ENCODE assay signal across 9 cellular contexts in genomic region chr1:203324103-203325003, GRCh38. TPM values are rescaled to one million over a fixed set of nuclear protein-coding genes. Genes with fewer than 3 reads are reported as not detected.
DNase-seq lines count a peak whose midpoint lies in the region; ATAC-seq and TF ChIP-seq lines count a peak whose summit lies in the region.
"Had no signal": no experiment of that assay in that cellular context is flagged by ENCODE, and none has a peak within 500 bp of the region (broad histone marks: within the 10 kb centered on the region; RNA-seq: fewer than 3 reads in every experiment).

No MANE protein-coding gene starts in this region.

- H3K4me3 ChIP-seq in skin epidermis (no peak overlapping the region), foreskin fibroblast (ENCODE audit: low read depth in 1 of 2, low read length in 2 of 2) (no peak overlapping the region), BE2C (ENCODE audit: low read depth, low read length) (no peak overlapping the region)

- H3K4me1 ChIP-seq in H9 (ENCODE audit: insufficient read depth, low read length): peaks cover 5% of the 10 kb centered on the region; the same call in 1 of the 2 replicates
- peaks cover 62% of the 10 kb centered on the region for H3K4me1 ChIP-seq in BE2C

- no peak overlapping the region for H2BK5ac ChIP-seq in H9 (ENCODE audit: insufficient read length, low read length)

- peaks cover 88% of the 10 kb centered on the region for H3K27me3 Mint-ChIP-seq in H9 (ENCODE audit: low read depth)

- H4K91ac ChIP-seq in H9 (ENCODE audit: insufficient read length, low read depth, low read length): no peak overlapping the region

- no peak overlapping the region for H3K27ac Mint-ChIP-seq in H9

- no peaks in the 10 kb centered on the region for H3K36me3 ChIP-seq in BE2C

- no peak overlapping the region for H2BK20ac ChIP-seq in H9 (ENCODE audit: low read depth, low read length, poor library complexity, severe bottlenecking)

- H3K14ac ChIP-seq in H9 (ENCODE audit: insufficient read depth, low read length): peak overlapping the region; percentile 24; the same call in 1 of the 2 replicates

- TF ChIP-seq CTCF in H9 (conservative IDR thresholded peaks at IDR 0.05) (no peak), foreskin fibroblast (IDR thresholded peaks at IDR 0.05; ENCODE audit: low read depth, low read length) (no peak), BE2C (IDR thresholded peaks at IDR 0.05; ENCODE audit: low read depth, low read length) (no peak)

- no peak overlapping the region for H3T11ph ChIP-seq in H9 (ENCODE audit: low read length)

- DNase-seq in H9 (no peak), T-helper 2 cell (peak in 3 of 5 experiments; percentile 37 to 69 (median 59)), foreskin fibroblast (no peak), dedifferentiated amniotic fluid mesenchymal stem cell (ENCODE audit: extremely low spot score) (no peak), BE2C (no peak)
- DNase-seq in effector CD8-positive, alpha-beta T cell (lab: John Stamatoyannopoulos, UW): peak; percentile 43

- WGBS in H9 (ENCODE audit: extremely low coverage, insufficient read length, low lambda C conversion rate): no CpG with 5 or more reads among the region's 15 CpGs

- H3K23me2 ChIP-seq in H9 (ENCODE audit: insufficient read length, low read depth, low read length, poor library complexity, severe bottlenecking): peaks cover 4% of the 10 kb centered on the region

- H3K18ac ChIP-seq in H9 (ENCODE audit: insufficient read length, low read depth, low read length): no peak overlapping the region

- no peak overlapping the region for H4K5ac ChIP-seq in H9 (ENCODE audit: insufficient read length, low read depth, low read length)

- H3K9me3 ChIP-seq in H9 (ENCODE audit: control insufficient read depth, low read depth, low read length) (no peaks in the 10 kb centered on the region), BE2C (no peaks in the 10 kb centered on the region)

- no peak overlapping the region for H2BK15ac ChIP-seq in H9 (ENCODE audit: low read depth, low read length)

- H3K79me1 ChIP-seq in H9 (ENCODE audit: insufficient read depth, low read depth, low read length, poor library complexity, severe bottlenecking): no peaks in the 10 kb centered on the region

- H3K56ac ChIP-seq in H9 (ENCODE audit: insufficient read length, low read depth, low read length): no peak overlapping the region

- no peak overlapping the region for H2AK5ac ChIP-seq in H9 (ENCODE audit: insufficient read length, low read length)

- H3K4me2 ChIP-seq in H9 (ENCODE audit: insufficient read depth, insufficient read length, low read length): no peak overlapping the region

- H4K20me1 ChIP-seq in H9 (ENCODE audit: control insufficient read depth, insufficient read depth, insufficient read length): peaks cover 4% of the 10 kb centered on the region

- H3K9me3 Mint-ChIP-seq in H9: no peaks in the 10 kb centered on the region

- no peak overlapping the region for H2BK120ac ChIP-seq in H9 (ENCODE audit: low read depth, low read length, poor library complexity, severe bottlenecking)

- H2BK12ac ChIP-seq in H9 (ENCODE audit: insufficient read length, low read depth, low read length): no peak overlapping the region

- H3K79me2 ChIP-seq in H9 (ENCODE audit: insufficient read depth, low read length): no peaks in the 10 kb centered on the region

- H3K4me1 Mint-ChIP-seq in H9: peaks cover 48 to 72% of the 10 kb centered on the region in 2 experiments

- no peak overlapping the region for H3K9ac ChIP-seq in H9 (ENCODE audit: extremely low read depth, insufficient read length, low read length)

- H4K8ac ChIP-seq in H9 (replicated peaks; ENCODE audit: insufficient read length, low read depth, low read length): no peak overlapping the region

- no peak overlapping the region for H2AFZ ChIP-seq in H9 (ENCODE audit: low read length)

- H3K36me3 Mint-ChIP-seq in H9 (ENCODE audit: insufficient read depth in 1 of 3, low read depth in 3 of 3): no peaks in the 10 kb centered on the region

- no peak for ATAC-seq in HG02678 (IDR thresholded peaks at IDR 0.05; ENCODE audit: unreplicated experiment)

- peaks cover 9% of the 10 kb centered on the region; the same call in 1 of the 2 replicates for H3K27me3 ChIP-seq in H9 (ENCODE audit: insufficient read depth, low read length)
- no peaks in the 10 kb centered on the region for H3K27me3 ChIP-seq in BE2C

- no peak overlapping the region for H3K23ac ChIP-seq in H9 (ENCODE audit: insufficient read length, low read depth, low read length)

- no peak overlapping the region for H3K4ac ChIP-seq in H9 (ENCODE audit: low read depth, low read length)

- no peak overlapping the region for H3K4me3 Mint-ChIP-seq in H9

- no peak overlapping the region for H3K27ac ChIP-seq in H9 (ENCODE audit: insufficient read length, low read depth, low read length)
- peak overlapping the region in 20 of 21 experiments; percentile 1 to 98 (median 70) for H3K27ac ChIP-seq in skin epidermis
- H3K27ac ChIP-seq: HL-60 had no signal

RNA-seq across cellular contexts. Expression of gene BTG2, which starts 19.0 kb away (rescaled TPM):
- total RNA-seq in H9 (2021): 2.9 and 4.1 TPM in 2 replicates
- polyA plus RNA-seq in BE2C (2012; ENCODE audit: insufficient read depth, insufficient read length, low read depth): 15.1 TPM

RNA-seq across cellular contexts. Expression of gene FMOD, which starts 26.6 kb away (rescaled TPM):
- total RNA-seq in H9 (2021): not detected in 2 replicates
- polyA plus RNA-seq in BE2C (2012; ENCODE audit: insufficient read depth, insufficient read length, low read depth): 0.85 TPM

Comparison
In these comparisons a context has a peak if more than half of its experiments do, and no peak if none do; other contexts are left out.
1. DNase-seq: peak in T-helper 2 cell (3 of 5) and effector CD8-positive, alpha-beta T cell (single experiment); none in H9 (single experiment), foreskin fibroblast (0 of 2), dedifferentiated amniotic fluid mesenchymal stem cell (single experiment) and BE2C (single experiment).